23 cellular contexts compared by ENCODE assay signal in the genomic region with DNA sequence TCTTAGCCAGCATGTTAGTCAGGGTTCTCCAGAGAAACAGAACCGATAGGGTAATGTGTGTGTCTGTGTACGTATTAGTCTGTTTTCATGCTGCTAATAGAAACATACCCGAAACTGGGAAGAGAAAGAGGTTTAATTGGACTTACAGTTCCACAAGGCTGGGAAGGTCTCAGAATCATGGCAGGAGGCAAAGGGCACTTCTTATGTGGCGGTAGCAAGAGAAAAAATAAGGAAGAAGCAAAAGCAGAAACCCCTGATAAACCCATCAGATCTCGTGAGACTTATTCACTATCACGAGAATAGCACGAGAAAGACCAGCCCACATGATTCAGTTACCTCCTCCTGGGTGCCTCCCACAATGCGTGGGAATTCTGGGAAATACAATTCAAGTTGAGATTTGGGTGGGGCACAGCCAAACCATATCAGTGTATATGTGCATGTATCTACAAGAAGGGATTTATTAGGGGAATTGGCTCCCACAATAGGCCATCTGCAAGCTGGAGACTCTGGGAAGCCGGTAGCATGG.
DNase-seq lines count a peak whose midpoint lies in the region; FAIRE-seq and TF ChIP-seq lines count a peak whose summit lies in the region.
"Had no signal": no experiment of that assay in that cellular context is flagged by ENCODE, and none has a peak within 500 bp of the region (broad histone marks: within the 10 kb centered on the region; RNA-seq: fewer than 3 reads in every experiment).

No MANE protein-coding gene starts in this region.

- WGBS in esophagus, 2 donors: 57 to 59% methylated on average over 9 of the region's 9 CpGs
- WGBS in transverse colon (ENCODE audit: low coverage in 1 of 2), 2 donors: 63 to 68% methylated on average over 7 to 9 of the region's 9 CpGs

- DNase-seq in CMK (ENCODE audit: low read depth): peak; percentile 32
- DNase-seq in Karpas-422: no peak
- DNase-seq in SW480 (ENCODE audit: low spot score): peak; percentile 8
- DNase-seq in transverse colon: no peak
- no peak for DNase-seq in HTR-8/SVneo (ENCODE audit: insufficient read length, low spot score)
- DNase-seq in DMS53 (lab: John Stamatoyannopoulos, UW): no peak
- DNase-seq: activated CD4-positive, alpha-beta T cell treated with anti-CD3 and anti-CD28 coated beads, Interleukin-2, amount 50 U/mL, for 1 hour; activated CD8-positive, alpha-beta memory T cell treated with anti-CD3 and anti-CD28 coated beads, Interleukin-2, amount 10 ng/mL, durations not matched to agents 7 days and 5 days; activated naive CD4-positive, alpha-beta T cell; activated T-cell treated with anti-CD3 and anti-CD28 coated beads, Interleukin-2, amount 50 U/mL, for 72 hours; central memory CD4-positive, alpha-beta T cell; H7; heart right ventricle; kidney; pancreas; stimulated activated naive CD8-positive, alpha-beta T cell treated with anti-CD3 and anti-CD28 coated beads, Interleukin-15, Interleukin-2, amounts not matched to agents 100 U/mL and 50 U/mL, for 24 hours; T-helper 2 cell; testis had no signal

- H3K36me3 ChIP-seq in Karpas-422 (ENCODE audit: insufficient read depth, low read length) (no peaks in the 10 kb centered on the region), esophagus (ENCODE audit: control insufficient read depth in 2 of 2, insufficient read depth in 2 of 2, low read length in 1 of 2) (no peaks in the 10 kb centered on the region), transverse colon (no peaks in the 10 kb centered on the region)
- H3K36me3 ChIP-seq: heart right ventricle, neural progenitor cell, pancreas had no signal

- H4K20me1 ChIP-seq in Karpas-422 (ENCODE audit: insufficient read depth, low read depth, low read length): no peaks in the 10 kb centered on the region

- peak overlapping the region; percentile 3 for H3K4me2 ChIP-seq in Karpas-422 (ENCODE audit: low read depth, low read length, poor library complexity, severe bottlenecking)
- H3K4me2 ChIP-seq: neural progenitor cell had no signal

- TF ChIP-seq CTCF in transverse colon (IDR thresholded peaks at IDR 0.05): no peak

- H3K4me3 ChIP-seq in Karpas-422 (ENCODE audit: low read length): 0 out of 2 replicates have a peak overlapping the region, but pooled peaks have one; percentile 3
- H3K4me3 ChIP-seq in esophagus (ENCODE audit: low read depth in 1 of 2, low read length in 2 of 2): no peak overlapping the region
- no peak overlapping the region for H3K4me3 ChIP-seq in transverse colon
- H3K4me3 ChIP-seq: heart right ventricle, neural progenitor cell, pancreas, skin epidermis, testis had no signal

- in situ Hi-C loops in transverse colon (cut with MboI; ENCODE audit: low pct_ligation_motif_present in 1 of 4, low pct_unique_long_range_greater_than_20kb in 1 of 4, low sequenced_read_pairs in 3 of 4): no loop called here

- H3K9me3 ChIP-seq in Karpas-422 (ENCODE audit: low read length) (no peaks in the 10 kb centered on the region), esophagus (ENCODE audit: control insufficient read depth in 2 of 2, insufficient read depth in 1 of 2, low read depth in 1 of 2, low read length in 1 of 2) (no peaks in the 10 kb centered on the region), transverse colon (no peaks in the 10 kb centered on the region)
- H3K9me3 ChIP-seq: heart right ventricle, pancreas, testis had no signal

- FAIRE-seq in HTR-8/SVneo (lab: Jason Lieb, UNC): no peak
- FAIRE-seq: endometrium, frontal cortex, kidney, pancreas had no signal

- intact Hi-C loops in transverse colon (cut with DNase I; ENCODE audit: low total_unique reads): no loop called here

- peak overlapping the region; percentile 27 for H3K9ac ChIP-seq in Karpas-422 (ENCODE audit: low read length)
- H3K9ac ChIP-seq: neural progenitor cell had no signal

- TF ChIP-seq POLR2A in transverse colon (IDR thresholded peaks at IDR 0.05): no peak

- H3K4me1 ChIP-seq in Karpas-422 (ENCODE audit: low read length): no peaks in the 10 kb centered on the region
- peaks cover 6 to 21% of the 10 kb centered on the region in 2 donors for H3K4me1 ChIP-seq in esophagus (ENCODE audit: control insufficient read depth in 2 of 2, insufficient read depth in 2 of 2, low read length in 1 of 2)
- peaks cover 0 to 36% (median 25%) of the 10 kb centered on the region in 4 donors for H3K4me1 ChIP-seq in transverse colon
- H3K4me1 ChIP-seq: testis had no signal

- no peak for TF ChIP-seq EP300 in transverse colon (IDR thresholded peaks at IDR 0.05; ENCODE audit: low read depth)

- H3K9me2 ChIP-seq in Karpas-422 (replicated peaks; ENCODE audit: insufficient read depth, low read length): no peaks in the 10 kb centered on the region

- no peaks in the 10 kb centered on the region for H3K79me2 ChIP-seq in Karpas-422 (ENCODE audit: low read length)

- no peaks in the 10 kb centered on the region for H3K27me3 ChIP-seq in Karpas-422 (ENCODE audit: low read length)
- H3K27me3 ChIP-seq in esophagus (ENCODE audit: control insufficient read depth in 1 of 2, insufficient read depth in 2 of 2, low read length in 2 of 2): no peaks in the 10 kb centered on the region
- H3K27me3 ChIP-seq in transverse colon: no peaks in the 10 kb centered on the region
- H3K27me3 ChIP-seq: heart right ventricle, neural progenitor cell, pancreas, testis had no signal

- H2AFZ ChIP-seq in Karpas-422 (ENCODE audit: low read length): no peak overlapping the region
- H2AFZ ChIP-seq: neural progenitor cell had no signal

- no peak overlapping the region for H3K27ac ChIP-seq in Karpas-422 (ENCODE audit: low read length)
- peak overlapping the region; percentile 23 to 66 for H3K27ac ChIP-seq in esophagus (ENCODE audit: low read depth in 2 of 2, low read length in 1 of 2)
- H3K27ac ChIP-seq in transverse colon: peak overlapping the region in 2 of 4 donors; percentile 86
- H3K27ac ChIP-seq: heart right ventricle, neural progenitor cell, pancreas, skin epidermis, testis had no signal

Comparison
In these comparisons a context has a peak if more than half of its experiments do, and no peak if none do; other contexts are left out.
1. DNase-seq: peak in CMK (single experiment) and SW480 (single experiment); none in Karpas-422 (single experiment), transverse colon (single experiment), HTR-8/SVneo (single experiment) and DMS53 (single experiment).